1 cellular context compared by ENCODE assay signal in genomic region chr1:30754684-30755171, GRCh38.
A peak's percentile ranks its signal among the peaks of the same experiment; 100 is the strongest.
TF ChIP-seq lines count a peak whose summit lies in the region.

No MANE protein-coding gene starts in this region.

TF ChIP-seq in GM12878, 131 proteins besides CTCF, POLR2A, EP300 and RAD21 (continued from another document):
- TF ChIP-seq MYB (IDR thresholded peaks at IDR 0.05; ENCODE audit: borderline replicate concordance, low read depth, low read length) (no peak), TCF12 (IDR thresholded peaks at IDR 0.05; ENCODE audit: low read depth, low read length) (peak; percentile 100), BHLHE40 (IDR thresholded peaks at IDR 0.05; ENCODE audit: borderline replicate concordance in 1 of 2, low read depth in 2 of 2, low read length in 1 of 2) (peak; percentile 82 to 90), TARDBP (IDR thresholded peaks at IDR 0.05; ENCODE audit: borderline replicate concordance) (no peak), IRF3 (IDR thresholded peaks at IDR 0.05) (no peak), MTA3 (IDR thresholded peaks at IDR 0.05; ENCODE audit: borderline replicate concordance, low read length) (no peak), EED (IDR thresholded peaks at IDR 0.05; ENCODE audit: low read depth) (peak; percentile 98), SKIL (IDR thresholded peaks at IDR 0.05; ENCODE audit: low read depth, poor library complexity, severe bottlenecking) (peak; percentile 80), SIN3A (IDR thresholded peaks at IDR 0.05; ENCODE audit: low read depth, low read length) (peak; percentile 95), CHD1 (IDR thresholded peaks at IDR 0.05; ENCODE audit: low read depth, low read length) (no peak), MXI1 (IDR thresholded peaks at IDR 0.05; ENCODE audit: low read depth, low read length) (peak; percentile 89), SP1 (IDR thresholded peaks at IDR 0.05; ENCODE audit: low read depth, low read length) (peak; percentile 86), NKRF (conservative IDR thresholded peaks at IDR 0.05) (peak; percentile 88), NBN (IDR thresholded peaks at IDR 0.05) (peak; percentile 82; the same call in 1 of the 2 replicates), RFX5 (IDR thresholded peaks at IDR 0.05; ENCODE audit: low read depth, low read length) (no peak), KLF5 (IDR thresholded peaks at IDR 0.05; ENCODE audit: partially characterized antibody) (peak; percentile 73), DPF2 (IDR thresholded peaks at IDR 0.05) (peak; percentile 91)
